Comparison of ENCODE assay signal across 8 cellular contexts in genomic region chr1:2412395-2412772, GRCh38. TPM values are rescaled to one million over a fixed set of nuclear protein-coding genes. Genes with fewer than 3 reads are reported as not detected.
DNase-seq lines count a peak whose midpoint lies in the region; FAIRE-seq and TF ChIP-seq lines count a peak whose summit lies in the region.

Gene PEX10 (minus strand): TSS chr1:2412564. CDS start chr1:2412502, 62 bp downstream.

- peak within 1 kb of the TSS; percentile 98 for H2AFZ ChIP-seq in neuronal stem cell (ENCODE audit: low read length)

- peak within 1 kb of the TSS; percentile 99 for H2BK15ac ChIP-seq in neuronal stem cell (ENCODE audit: low read length)

- H3K9ac ChIP-seq in neuronal stem cell (ENCODE audit: low read depth, low read length, poor library complexity) (peak within 1 kb of the TSS; percentile 98), subcutaneous abdominal adipose tissue (ENCODE audit: low read length in 5 of 5) (peak within 1 kb of the TSS in 4 of 5 donors; percentile 81 to 98 (median 90))

- peaks cover 12% of the 10 kb centered on the region for H3K79me1 ChIP-seq in neuronal stem cell (ENCODE audit: low read depth, low read length)

- peak within 1 kb of the TSS; percentile 99 for H3K4ac ChIP-seq in neuronal stem cell (ENCODE audit: low read length)

- H2BK5ac ChIP-seq in neuronal stem cell (ENCODE audit: low read length): peak within 1 kb of the TSS; percentile 87

- H2BK12ac ChIP-seq in neuronal stem cell (ENCODE audit: low read length): peak within 1 kb of the TSS; percentile 97

- H3K23ac ChIP-seq in neuronal stem cell (ENCODE audit: low read depth, low read length, poor library complexity): peak within 1 kb of the TSS; percentile 99

- peaks cover 37% of the 10 kb centered on the region for H3K4me1 Mint-ChIP-seq in activated naive CD4-positive, alpha-beta T cell treated with anti-CD3 and anti-CD28 coated beads for 36 hours (ENCODE audit: low read depth)

- WGBS in neuronal stem cell (ENCODE audit: extremely low coverage in 2 of 2, insufficient read length in 2 of 2, insufficient replicate concordance in 1 of 2), 2 donors: no CpG with 5 or more reads among the region's 55 CpGs

- H3K27me3 ChIP-seq in neuronal stem cell (ENCODE audit: control insufficient read depth in 3 of 3, insufficient read depth in 3 of 3, low read depth in 1 of 3, low read length in 3 of 3) (peaks cover 0 to 4% (median 0%) of the 10 kb centered on the region in 3 experiments), subcutaneous abdominal adipose tissue (ENCODE audit: control insufficient read depth in 5 of 5, insufficient read depth in 4 of 5, low read length in 5 of 5) (peaks cover 17 to 23% (median 21%) of the 10 kb centered on the region in 5 donors)

- H3K36me3 ChIP-seq in neuronal stem cell (replicated peaks in 1 of 2; ENCODE audit: control insufficient read depth in 2 of 2, insufficient read depth in 2 of 2, low read length in 2 of 2) (peaks cover 12 to 27% of the 10 kb centered on the region in 2 donors), subcutaneous abdominal adipose tissue (ENCODE audit: control insufficient read depth in 5 of 5, insufficient read depth in 5 of 5, low read length in 5 of 5) (peaks cover 0 to 27% (median 21%) of the 10 kb centered on the region in 5 donors)

- H3K36me3 Mint-ChIP-seq in activated naive CD4-positive, alpha-beta T cell treated with anti-CD3 and anti-CD28 coated beads for 36 hours (ENCODE audit: low read depth): peaks cover 5% of the 10 kb centered on the region

- intact Hi-C loops in activated naive CD4-positive, alpha-beta T cell treated with anti-CD3 and anti-CD28 coated beads for 36 hours (cut with micrococcal nuclease): loop anchor here (1.0 to 10.0 kb wide), 5 partner anchors 21 to 392 kb away; partner anchors contain the start of genes MORN1, PRXL2B, RER1 and TTC34

- TF ChIP-seq CTCF in HFF-Myc (IDR thresholded peaks at IDR 0.05; ENCODE audit: low read depth, low read length, missing control alignments): no peak

- H3K27ac ChIP-seq in neuronal stem cell (replicated peaks; ENCODE audit: low read length) (peak within 1 kb of the TSS; percentile 54), subcutaneous abdominal adipose tissue (ENCODE audit: low read depth, low read length) (peak within 1 kb of the TSS; percentile 80)

- no peak for FAIRE-seq in frontal cortex (lab: Jason Lieb, UNC)

- H2BK120ac ChIP-seq in neuronal stem cell (ENCODE audit: low read depth, low read length): peak within 1 kb of the TSS; percentile 91

- H3K18ac ChIP-seq in neuronal stem cell (ENCODE audit: low read length): peak within 1 kb of the TSS; percentile 100

- H3K27me3 Mint-ChIP-seq in activated naive CD4-positive, alpha-beta T cell treated with anti-CD3 and anti-CD28 coated beads for 36 hours (ENCODE audit: low read depth): no peaks in the 10 kb centered on the region

- peak within 1 kb of the TSS; percentile 97 for H3K14ac ChIP-seq in neuronal stem cell (ENCODE audit: low read length)

- H3K4me2 ChIP-seq in neuronal stem cell (ENCODE audit: insufficient read depth, low read length, poor library complexity, severe bottlenecking): peak within 1 kb of the TSS; percentile 100

- H3K4me3 ChIP-seq in HFF-Myc (replicated peaks; ENCODE audit: low read depth, low read length) (peak within 1 kb of the TSS; percentile 93), neuronal stem cell (ENCODE audit: low read length in 2 of 2) (peak within 1 kb of the TSS; percentile 92 to 96), subcutaneous abdominal adipose tissue (ENCODE audit: low read depth in 1 of 5, low read length in 5 of 5) (peak within 1 kb of the TSS in 4 of 5 donors; percentile 74 to 95 (median 81))

- DNase-seq in GM04503 (ENCODE audit: low read depth) (peak; percentile 56), HFF-Myc (ENCODE audit: extremely low read depth, low read depth) (peak; percentile 75), MV-4-11 (lab: John Stamatoyannopoulos, UW) (peak; percentile 91), SK-N-DZ (ENCODE audit: low spot score) (peak; percentile 89), frontal cortex (ENCODE audit: low spot score in 2 of 2) (peak; percentile 99), neuronal stem cell (ENCODE audit: low spot score) (peak; percentile 96)
- peak; percentile 99 for DNase-seq in activated naive CD4-positive, alpha-beta T cell treated with anti-CD3 and anti-CD28 coated beads for 36 hours

- H4K8ac ChIP-seq in neuronal stem cell (ENCODE audit: low read depth, low read length): peak within 1 kb of the TSS; percentile 93

- peak within 1 kb of the TSS; percentile 84 for H3K4me3 Mint-ChIP-seq in activated naive CD4-positive, alpha-beta T cell treated with anti-CD3 and anti-CD28 coated beads for 36 hours

- H3K9me3 Mint-ChIP-seq in activated naive CD4-positive, alpha-beta T cell treated with anti-CD3 and anti-CD28 coated beads for 36 hours: no peaks in the 10 kb centered on the region

- peaks cover 14 to 17% of the 10 kb centered on the region in 2 donors for H3K4me1 ChIP-seq in neuronal stem cell (ENCODE audit: control insufficient read depth in 2 of 2, insufficient read depth in 1 of 2, low read depth in 1 of 2, low read length in 2 of 2)
- peaks cover 2 to 37% (median 28%) of the 10 kb centered on the region in 5 donors for H3K4me1 ChIP-seq in subcutaneous abdominal adipose tissue (ENCODE audit: control insufficient read depth in 5 of 5, insufficient read depth in 5 of 5, low read length in 5 of 5)

- peak within 1 kb of the TSS; percentile 96 for H4K91ac ChIP-seq in neuronal stem cell (ENCODE audit: low read depth, low read length, poor library complexity)

- peak within 1 kb of the TSS; percentile 99 for H2AK5ac ChIP-seq in neuronal stem cell (ENCODE audit: low read depth, low read length)

- H3K27ac Mint-ChIP-seq in activated naive CD4-positive, alpha-beta T cell treated with anti-CD3 and anti-CD28 coated beads for 36 hours: peak within 1 kb of the TSS; percentile 77

- CTCF ChIA-PET in activated naive CD4-positive, alpha-beta T cell treated with anti-CD3 and anti-CD28 coated beads for 36 hours (lab: Charles Lee): interaction anchor here (1.0 kb wide), 1 partner anchor 217 kb away, joined by 4 read pairs; the partner anchor contains the start of gene FAAP20

- H3K9me3 ChIP-seq in neuronal stem cell (replicated peaks in 1 of 2; ENCODE audit: control insufficient read depth in 2 of 2, insufficient read depth in 1 of 2, low read depth in 1 of 2, low read length in 2 of 2): no peaks in the 10 kb centered on the region
- no peaks in the 10 kb centered on the region for H3K9me3 ChIP-seq in subcutaneous abdominal adipose tissue (ENCODE audit: control insufficient read depth in 5 of 5, low read length in 5 of 5)

RNA-seq across cellular contexts. Expression of gene PEX10, which starts in this region (rescaled TPM):
- polyA plus RNA-seq in SK-N-DZ (2014; cell fraction: cytosol; rRNA removed): 22.5 and 23.5 TPM in 2 replicates
- polyA plus RNA-seq in SK-N-DZ (2014; cell fraction: nucleus; rRNA removed): 16.4 and 21.5 TPM in 2 replicates
- 1 to 10 TPM; 8.6 to 9.1 TPM for total RNA-seq in activated naive CD4-positive, alpha-beta T cell treated with anti-CD3 and anti-CD28 coated beads for 36 hours
- total RNA-seq in frontal cortex: 20.0 TPM
- polyA plus RNA-seq in neuronal stem cell (2013, experiment 1 of 2): 12.4 TPM
- 12.5 TPM for polyA plus RNA-seq in neuronal stem cell (2013, experiment 2 of 2)

Comparison
In these comparisons a context has a peak if more than half of its experiments do, and no peak if none do; other contexts are left out.
1. Peak in every context shown above with its lines: DNase-seq, H3K4me3 ChIP-seq and H3K27ac ChIP-seq.